In the genomic region with DNA sequence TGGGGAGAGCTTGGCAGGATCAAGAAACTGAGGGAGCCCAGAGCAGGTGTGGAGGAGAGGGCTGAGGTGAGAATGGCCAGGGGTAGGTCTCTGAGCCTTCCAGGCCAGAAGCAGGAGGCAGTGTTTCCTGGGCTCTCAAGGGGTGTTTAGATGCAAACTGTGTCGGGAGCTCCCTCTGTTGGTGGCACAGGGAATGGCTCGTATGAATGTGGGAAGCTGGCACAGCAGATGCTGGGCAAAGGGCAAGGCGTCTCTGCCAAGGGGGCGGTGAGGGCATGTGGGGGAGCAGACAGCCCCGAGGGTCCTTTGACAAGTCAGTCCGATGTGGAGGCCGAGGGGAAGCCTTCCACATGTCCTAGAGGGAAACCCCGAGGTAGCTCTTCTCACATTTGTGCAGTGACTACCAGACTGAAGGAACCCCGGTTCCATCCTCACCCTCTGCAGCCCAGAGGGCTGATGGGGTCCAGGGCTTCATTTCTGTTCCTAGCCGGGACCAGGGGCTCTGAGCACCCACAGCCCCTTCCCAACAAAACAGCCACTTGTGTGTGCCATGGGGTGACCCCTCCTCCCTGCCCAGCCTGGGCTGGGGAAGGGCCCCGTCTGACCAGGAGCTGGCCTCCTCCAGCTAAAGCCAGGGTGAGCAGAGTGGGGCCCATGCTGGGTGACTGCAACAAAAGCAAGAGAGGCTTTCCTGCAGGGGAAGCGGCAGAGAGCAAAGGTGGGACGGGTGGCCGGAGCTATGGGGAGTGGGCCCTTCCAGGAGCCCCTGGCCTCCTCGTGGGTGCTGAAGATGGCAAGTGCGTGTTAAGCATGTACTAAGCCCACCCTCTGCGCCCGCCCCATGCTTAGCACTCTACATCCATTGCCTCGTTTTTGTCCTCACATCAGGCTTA, we compare ENCODE assay signal across 8 cellular contexts.
DNase-seq lines count a peak whose midpoint lies in the region; ATAC-seq and TF ChIP-seq lines count a peak whose summit lies in the region.

No MANE protein-coding gene starts in this region.

- H3K4me3 ChIP-seq in GM23338: no peak overlapping the region

- H3K27me3 ChIP-seq in GM23338 (ENCODE audit: insufficient read depth): no peaks in the 10 kb centered on the region

- H3K4me3 Mint-ChIP-seq in GM23338: no peak overlapping the region; the same call in 2 of the 3 replicates

- no peaks in the 10 kb centered on the region for H3K36me3 Mint-ChIP-seq in GM23338 (ENCODE audit: low read depth)

- no peak overlapping the region for H3K4me2 ChIP-seq in GM23338

- H3K27ac ChIP-seq in GM23338 (ENCODE audit: low read depth): no peak overlapping the region

- H2AFZ ChIP-seq in GM23338: no peak overlapping the region

- peaks cover 12% of the 10 kb centered on the region for H3K27me3 Mint-ChIP-seq in GM23338 (ENCODE audit: insufficient read depth, low read depth, poor library complexity)

- no peaks in the 10 kb centered on the region for H3K79me2 ChIP-seq in GM23338 (replicated peaks; ENCODE audit: insufficient read depth)

- no peaks in the 10 kb centered on the region for H3K9me2 ChIP-seq in GM23338 (ENCODE audit: insufficient read depth)

- H3K9me3 Mint-ChIP-seq in GM23338: no peaks in the 10 kb centered on the region

- no peaks in the 10 kb centered on the region for H3F3A ChIP-seq in GM23338 (replicated peaks; ENCODE audit: low read depth)

- peak; percentile 93 for ATAC-seq in GM23338
- ATAC-seq in activated CD4-positive, CD25-positive, alpha-beta regulatory T cell treated with anti-CD3 and anti-CD28 coated beads, Interleukin-2, amount 50 U/mL, for 24 hours: peak; percentile 50 to 53
- no peak for ATAC-seq in GM18870 (IDR thresholded peaks at IDR 0.05; ENCODE audit: unreplicated experiment)

- no peaks in the 10 kb centered on the region for H3K36me3 ChIP-seq in GM23338 (ENCODE audit: insufficient read depth)

- DNase-seq in CD1c-positive myeloid dendritic cell (ENCODE audit: extremely low spot score) (peak; percentile 79), GM23338 (ENCODE audit: low spot score) (peak; percentile 83), NCI-H2196 treated with DMSO at 0.1 percent for 48 hours (lab: John Stamatoyannopoulos, UW; ENCODE audit: unreplicated experiment) (peak; percentile 51), kidney tubule cell (ENCODE audit: low spot score) (peak; percentile 75)
- DNase-seq in central memory CD4-positive, alpha-beta T cell: peak; percentile 60
- peak; percentile 76 for DNase-seq in stimulated activated CD4-positive, alpha-beta T cell treated with anti-CD3 and anti-CD28 coated beads, Interleukin-4, amount 100 ng/mL, for 1 hour

- peak; percentile 82 to 95 for TF ChIP-seq CTCF in GM23338 (conservative IDR thresholded peaks at IDR 0.05; ENCODE audit: low read depth in 2 of 2)

- H3K4me1 ChIP-seq in GM23338 (ENCODE audit: insufficient read depth): no peaks in the 10 kb centered on the region

- H3K27ac Mint-ChIP-seq in GM23338: no peak overlapping the region

- H4K20me1 ChIP-seq in GM23338 (replicated peaks; ENCODE audit: insufficient read depth): no peaks in the 10 kb centered on the region

- H3K4me1 Mint-ChIP-seq in GM23338: no peaks in the 10 kb centered on the region

TF ChIP-seq in GM23338, 12 proteins besides CTCF, POLR2A, EP300 and RAD21 (continues in another document):
- TF ChIP-seq POLR2AphosphoS5 (IDR thresholded peaks at IDR 0.05; ENCODE audit: low read depth) (no peak), ZNF331 (CRISPR knock-in tag; IDR thresholded peaks at IDR 0.05; ENCODE audit: low read depth) (no peak), CREB1 (CRISPR knock-in tag; IDR thresholded peaks at IDR 0.05; ENCODE audit: low read depth) (no peak), EZH2 (IDR thresholded peaks at IDR 0.05; ENCODE audit: low read depth, unreplicated experiment) (no peak), STAT1 (IDR thresholded peaks at IDR 0.05; ENCODE audit: unreplicated experiment) (no peak), ZNF114 (CRISPR knock-in tag; IDR thresholded peaks at IDR 0.05) (no peak), ZNF462 (CRISPR knock-in tag; IDR thresholded peaks at IDR 0.05) (no peak), NANOG (IDR thresholded peaks at IDR 0.05; ENCODE audit: borderline replicate concordance) (no peak), JUNB (IDR thresholded peaks at IDR 0.05; ENCODE audit: unreplicated experiment) (no peak), EZH2phosphoT487 (IDR thresholded peaks at IDR 0.05; ENCODE audit: unreplicated experiment) (no peak)
- TF ChIP-seq, protein P1, sequence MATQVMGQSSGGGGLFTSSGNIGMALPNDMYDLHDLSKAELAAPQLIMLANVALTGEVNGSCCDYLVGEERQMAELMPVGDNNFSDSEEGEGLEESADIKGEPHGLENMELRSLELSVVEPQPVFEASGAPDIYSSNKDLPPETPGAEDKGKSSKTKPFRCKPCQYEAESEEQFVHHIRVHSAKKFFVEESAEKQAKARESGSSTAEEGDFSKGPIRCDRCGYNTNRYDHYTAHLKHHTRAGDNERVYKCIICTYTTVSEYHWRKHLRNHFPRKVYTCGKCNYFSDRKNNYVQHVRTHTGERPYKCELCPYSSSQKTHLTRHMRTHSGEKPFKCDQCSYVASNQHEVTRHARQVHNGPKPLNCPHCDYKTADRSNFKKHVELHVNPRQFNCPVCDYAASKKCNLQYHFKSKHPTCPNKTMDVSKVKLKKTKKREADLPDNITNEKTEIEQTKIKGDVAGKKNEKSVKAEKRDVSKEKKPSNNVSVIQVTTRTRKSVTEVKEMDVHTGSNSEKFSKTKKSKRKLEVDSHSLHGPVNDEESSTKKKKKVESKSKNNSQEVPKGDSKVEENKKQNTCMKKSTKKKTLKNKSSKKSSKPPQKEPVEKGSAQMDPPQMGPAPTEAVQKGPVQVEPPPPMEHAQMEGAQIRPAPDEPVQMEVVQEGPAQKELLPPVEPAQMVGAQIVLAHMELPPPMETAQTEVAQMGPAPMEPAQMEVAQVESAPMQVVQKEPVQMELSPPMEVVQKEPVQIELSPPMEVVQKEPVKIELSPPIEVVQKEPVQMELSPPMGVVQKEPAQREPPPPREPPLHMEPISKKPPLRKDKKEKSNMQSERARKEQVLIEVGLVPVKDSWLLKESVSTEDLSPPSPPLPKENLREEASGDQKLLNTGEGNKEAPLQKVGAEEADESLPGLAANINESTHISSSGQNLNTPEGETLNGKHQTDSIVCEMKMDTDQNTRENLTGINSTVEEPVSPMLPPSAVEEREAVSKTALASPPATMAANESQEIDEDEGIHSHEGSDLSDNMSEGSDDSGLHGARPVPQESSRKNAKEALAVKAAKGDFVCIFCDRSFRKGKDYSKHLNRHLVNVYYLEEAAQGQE (IDR thresholded peaks at IDR 0.05; ENCODE audit: unreplicated experiment): no peak
